ENCODE assay signal across 8 cellular contexts in the genomic region with DNA sequence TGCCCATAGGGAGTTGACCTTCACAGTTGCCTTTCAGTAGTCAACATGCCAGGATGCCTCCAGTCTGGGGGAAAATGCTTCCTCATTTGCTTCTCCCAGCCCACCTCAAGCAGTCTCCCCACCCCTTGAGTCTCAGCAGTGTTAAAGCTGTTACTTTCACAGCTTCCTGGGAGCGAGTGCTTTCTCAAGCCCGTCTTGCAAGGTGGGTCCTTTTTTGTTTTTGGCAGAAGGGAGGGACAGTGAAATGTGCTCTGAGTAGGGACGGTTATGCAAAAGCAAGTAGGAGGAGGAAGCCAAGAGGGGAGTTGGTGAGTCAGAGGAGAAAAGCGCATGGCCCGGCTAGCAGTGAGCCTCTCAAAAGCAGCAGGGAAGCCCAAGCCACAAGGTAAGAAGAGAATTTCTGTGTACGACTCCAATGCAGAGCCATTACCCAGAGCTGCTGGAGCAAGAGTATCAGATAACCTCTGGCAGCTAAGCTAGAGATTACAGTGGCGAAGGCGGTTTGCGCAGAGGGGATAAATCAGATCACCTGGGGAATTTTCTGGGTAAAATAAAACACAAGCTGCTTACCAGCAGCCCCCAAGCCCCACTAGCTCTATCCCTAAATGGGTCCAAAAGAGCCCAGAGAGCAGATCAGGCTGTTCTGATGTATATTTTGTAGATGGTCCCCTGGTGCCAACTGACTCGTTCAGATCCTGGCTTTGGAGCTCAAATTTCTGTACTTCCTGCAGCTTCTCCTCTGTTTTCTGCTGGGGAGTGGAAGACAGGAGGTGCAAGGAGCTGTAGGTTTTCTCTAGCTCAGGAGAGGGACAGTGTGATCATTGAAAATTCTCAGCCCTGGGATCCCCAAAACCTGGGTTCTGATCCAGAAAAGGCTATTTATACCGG. TPM values are rescaled to one million over a fixed set of nuclear protein-coding genes. Genes with fewer than 3 reads are reported as not detected.
DNase-seq lines count a peak whose midpoint lies in the region; ATAC-seq, FAIRE-seq and TF ChIP-seq lines count a peak whose summit lies in the region.

A gene (plus strand): TSS at position 316 of the 888 bp plus-strand sequence. CDS start 10,252 bp downstream, outside the sequence.

- TF ChIP-seq CTCF in AG09319 (IDR thresholded peaks at IDR 0.05; ENCODE audit: low read depth, low read length) (no peak), HepG2 (CRISPR knock-in tag; IDR thresholded peaks at IDR 0.05) (no peak)

- no peak for TF ChIP-seq RAD21 in HepG2 (CRISPR knock-in tag; IDR thresholded peaks at IDR 0.05)

- no peak for ATAC-seq in HG03159 (IDR thresholded peaks at IDR 0.05; ENCODE audit: unreplicated experiment)
- ATAC-seq in HepG2 = no peak; the same call in 2 of the 3 replicates

- H3K9me3 ChIP-seq in effector memory CD4-positive, alpha-beta T cell (ENCODE audit: control insufficient read depth, low read length) = no peaks in the 10 kb centered on the region
- no peaks in the 10 kb centered on the region for H3K9me3 ChIP-seq in HepG2 (ENCODE audit: low read length)

- H3K36me3 ChIP-seq in effector memory CD4-positive, alpha-beta T cell (ENCODE audit: control insufficient read depth, insufficient read depth, low read length) = no peaks in the 10 kb centered on the region
- H3K36me3 ChIP-seq in HepG2 (replicated peaks in 1 of 2; ENCODE audit: control insufficient read depth in 1 of 2, insufficient read depth in 2 of 2, low read length in 2 of 2) = no peaks in the 10 kb centered on the region

- CTCF ChIA-PET in HepG2 (lab: Yijun Ruan, JAX; ENCODE audit: low intra/inter-chr PET ratio, low total read pairs) = no interaction called here

- H3K4me1 ChIP-seq in effector memory CD4-positive, alpha-beta T cell (ENCODE audit: control insufficient read depth, insufficient read depth, low read length, poor library complexity, severe bottlenecking) = no peaks in the 10 kb centered on the region
- H3K4me1 ChIP-seq in HepG2 (ENCODE audit: insufficient read depth, low read length) = no peaks in the 10 kb centered on the region

- in situ Hi-C loops in HepG2 (cut with HindIII; ENCODE audit: extremely low pct_ligation_motif_present, low pct_unique_long_range_greater_than_20kb) = no loop called here

- no peak for FAIRE-seq in HepG2 (lab: Jason Lieb, UNC)

- no TSS peak for BruUV-seq in HepG2 (replicated peaks; lab: Mats Ljungman, UMichigan)

- no peak within 1 kb of the TSS for H2AFZ ChIP-seq in HepG2 (ENCODE audit: low read length)

- WGBS in HepG2 (ENCODE audit: low lambda C conversion rate) = 53% methylated on average over 11 of the region's 11 CpGs

- peaks cover 6% of the 10 kb centered on the region for H3K27me3 ChIP-seq in effector memory CD4-positive, alpha-beta T cell (replicated peaks; ENCODE audit: control insufficient read depth, insufficient read depth, low read length, poor library complexity, severe bottlenecking)
- H3K27me3 ChIP-seq in HepG2 (ENCODE audit: control insufficient read depth in 1 of 2, insufficient read depth in 2 of 2, low read length in 2 of 2) = peaks cover 3 to 69% of the 10 kb centered on the region in 2 experiments; a peak in 4 of 5 replicates

- TF ChIP-seq EP300 in HepG2 (IDR thresholded peaks at IDR 0.05; ENCODE audit: low read depth in 2 of 2, low read length in 2 of 2) (no peak), HepG2 (CRISPR knock-in tag; IDR thresholded peaks at IDR 0.05; ENCODE audit: borderline replicate concordance) (no peak)

- H3K79me2 ChIP-seq in HepG2 (ENCODE audit: insufficient read depth, low read length) = no peaks in the 10 kb centered on the region

- H3K27ac ChIP-seq in effector memory CD4-positive, alpha-beta T cell (ENCODE audit: insufficient read depth, low read length, poor library complexity, severe bottlenecking) = no peak within 1 kb of the TSS
- H3K27ac ChIP-seq in HepG2 (ENCODE audit: extremely low read length, insufficient read depth, low read length) = no peak within 1 kb of the TSS

- no peak for TF ChIP-seq POLR2A in HepG2 (IDR thresholded peaks at IDR 0.05; ENCODE audit: insufficient read depth in 1 of 2, low read depth in 2 of 2, low read length in 2 of 2)

- no peak within 1 kb of the TSS for H3K4me2 ChIP-seq in HepG2 (ENCODE audit: low read depth, low read length)

- H3K9ac ChIP-seq in HepG2 (ENCODE audit: insufficient read depth, low read depth, low read length) = no peak within 1 kb of the TSS

- H3K4me3 ChIP-seq in effector memory CD4-positive, alpha-beta T cell (ENCODE audit: insufficient read depth, low read depth, low read length, poor library complexity, severe bottlenecking) = no peak within 1 kb of the TSS
- no peak within 1 kb of the TSS for H3K4me3 ChIP-seq in HepG2 (replicated peaks in 1 of 3; ENCODE audit: insufficient read depth in 1 of 3, low read depth in 2 of 3, low read length in 3 of 3)

- POLR2A ChIA-PET in HepG2 (lab: Yijun Ruan, JAX) = no interaction called here

- intact Hi-C loops in HepG2 (cut with micrococcal nuclease; ENCODE audit: unreplicated experiment) = no loop called here

- H4K20me1 ChIP-seq in HepG2 (ENCODE audit: insufficient read depth, low read length) = no peaks in the 10 kb centered on the region

- DNase-seq in AG09319 (ENCODE audit: extremely low read depth, low read depth) = peak; percentile 15
- DNase-seq in HS-5 (ENCODE audit: low read depth) = peak; percentile 20
- peak; percentile 21 for DNase-seq in SKM-1 treated with dmso at 0.1 percent for 144 hours (lab: John Stamatoyannopoulos, UW; ENCODE audit: unreplicated experiment)
- DNase-seq in iris pigment epithelial cell (ENCODE audit: low read depth) = peak; percentile 75
- DNase-seq in effector memory CD4-positive, alpha-beta T cell = no peak
- no peak for DNase-seq in GM19240 (ENCODE audit: insufficient read length, low spot score)
- no peak for DNase-seq in HepG2 (ENCODE audit: low spot score)

TF ChIP-seq in HepG2, 621 proteins besides CTCF, POLR2A, EP300 and RAD21 (continues in another document):
- TF ChIP-seq PITX1 (CRISPR knock-in tag; IDR thresholded peaks at IDR 0.05) (no peak), FOSL1 (CRISPR knock-in tag; IDR thresholded peaks at IDR 0.05; ENCODE audit: borderline replicate concordance) (no peak), ZNF274 (CRISPR knock-in tag; IDR thresholded peaks at IDR 0.05) (no peak), JDP2 (CRISPR knock-in tag; IDR thresholded peaks at IDR 0.05; ENCODE audit: borderline replicate concordance) (no peak), MAZ (IDR thresholded peaks at IDR 0.05; ENCODE audit: borderline replicate concordance, low read depth, low read length) (no peak), MAZ (CRISPR knock-in tag; IDR thresholded peaks at IDR 0.05; ENCODE audit: low read depth) (no peak), JARID2 (CRISPR knock-in tag; IDR thresholded peaks at IDR 0.05; ENCODE audit: insufficient replicate concordance) (no peak), HES4 (CRISPR knock-in tag; IDR thresholded peaks at IDR 0.05; ENCODE audit: borderline replicate concordance) (no peak)

RNA-seq across cellular contexts. Expression of the gene that starts here (rescaled TPM):
- not detected in 2 replicates for total RNA-seq in HepG2 (2016; rRNA removed; fragmentation: Illumina TruSeq; extraction: Trizol)
- total RNA-seq in HepG2 (2016; cell fraction: cytosol; rRNA removed; fragmentation: Illumina TruSeq; extraction: Trizol; ENCODE audit: low read depth) = not detected in 2 replicates
- not detected in 2 replicates for total RNA-seq in HepG2 (2016; cell fraction: insoluble cytoplasmic fraction; rRNA removed; fragmentation: Illumina TruSeq; extraction: Trizol)
- not detected in 2 replicates for total RNA-seq in HepG2 (2016; cell fraction: membrane; rRNA removed; fragmentation: Illumina TruSeq; extraction: Trizol)
- total RNA-seq in HepG2 (2016; cell fraction: nucleus; rRNA removed; fragmentation: Illumina TruSeq; extraction: Trizol) = not detected in 2 replicates
- polyA plus RNA-seq in HepG2 (2011; rRNA removed) = not detected in 2 replicates
- not detected in 2 replicates for polyA plus RNA-seq in HepG2 (2011; cell fraction: cytosol; rRNA removed)
- polyA plus RNA-seq in HepG2 (2011; cell fraction: nucleus; rRNA removed) = not detected in 2 replicates
- not detected in 2 replicates for polyA plus RNA-seq in HepG2 (2012)
- polyA plus RNA-seq in HepG2 (2016; cell fraction: cytosol; fragmentation: Illumina TruSeq; extraction: Trizol; ENCODE audit: low read depth) = not detected in 2 replicates
- not detected in 2 replicates for polyA plus RNA-seq in HepG2 (2016; cell fraction: insoluble cytoplasmic fraction; fragmentation: Illumina TruSeq; extraction: Trizol; ENCODE audit: low read depth)
- not detected in 2 replicates for polyA plus RNA-seq in HepG2 (2016; cell fraction: membrane; fragmentation: Illumina TruSeq; extraction: Trizol; ENCODE audit: low read depth)
- not detected in 2 replicates for polyA plus RNA-seq in HepG2 (2016; cell fraction: nucleus; fragmentation: Illumina TruSeq; extraction: Trizol; ENCODE audit: insufficient read depth, low read depth)
- polyA minus RNA-seq in HepG2 (2011; rRNA and poly(A)+ RNA removed; ENCODE audit: low replicate concordance) = not detected in 2 replicates
- not detected in 2 replicates for polyA minus RNA-seq in HepG2 (2011; cell fraction: cytosol; rRNA and poly(A)+ RNA removed)
- polyA minus RNA-seq in HepG2 (2011; cell fraction: nucleus; rRNA and poly(A)+ RNA removed) = not detected in 2 replicates

Comparison
In these comparisons a context has a peak if more than half of its experiments do, and no peak if none do; other contexts are left out.
1. DNase-seq: peak in AG09319 (single experiment), HS-5 (single experiment), SKM-1 treated with dmso at 0.1 percent for 144 hours (single experiment) and iris pigment epithelial cell (single experiment); none in effector memory CD4-positive, alpha-beta T cell (0 of 3), GM19240 (single experiment) and HepG2 (single experiment).